Comparison of ENCODE assay signal across 11 cellular contexts in genomic region chr18:7626922-7627440, GRCh38. TPM values are rescaled to one million over a fixed set of nuclear protein-coding genes. Genes with fewer than 3 reads are reported as not detected.
A peak's percentile ranks its signal among the peaks of the same experiment; 100 is the strongest.
DNase-seq lines count a peak whose midpoint lies in the region; ATAC-seq and TF ChIP-seq lines count a peak whose summit lies in the region.
"Had no signal": no experiment of that assay in that cellular context is flagged by ENCODE, and none has a peak within 500 bp of the region (broad histone marks: within the 10 kb centered on the region; RNA-seq: fewer than 3 reads in every experiment).

No MANE protein-coding gene starts in this region.

- no peak overlapping the region for H2AK5ac ChIP-seq in trophoblast cell (ENCODE audit: low read length)

- TF ChIP-seq CTCF in GM13976 (IDR thresholded peaks at IDR 0.05; ENCODE audit: borderline replicate concordance, control extremely low read depth, extremely low read depth, insufficient read depth, missing control alignments), result no peak

- H3K27me3 Mint-ChIP-seq in naive thymus-derived CD4-positive, alpha-beta T cell, result peaks cover 0 to 6% (median 0%) of the 10 kb centered on the region in 5 donors
- H3K27me3 Mint-ChIP-seq: memory B cell had no signal

- H3K18ac ChIP-seq in trophoblast cell (ENCODE audit: low read length), result peak overlapping the region; percentile 4

- H3K27me3 ChIP-seq in trophoblast cell (ENCODE audit: insufficient read depth, low read length), result no peaks in the 10 kb centered on the region
- no peaks in the 10 kb centered on the region for H3K27me3 ChIP-seq in naive thymus-derived CD4-positive, alpha-beta T cell (ENCODE audit: control insufficient read depth in 2 of 2, insufficient read depth in 2 of 2, low read length in 2 of 2)

- POLR2A ChIA-PET in naive thymus-derived CD4-positive, alpha-beta T cell (lab: Charles Lee), result no interaction called here

- H3K4me1 ChIP-seq in trophoblast cell (ENCODE audit: control insufficient read depth in 1 of 2, insufficient read depth in 2 of 2, low read length in 2 of 2), result peaks cover 5 to 15% of the 10 kb centered on the region in 2 experiments
- no peaks in the 10 kb centered on the region for H3K4me1 ChIP-seq in naive thymus-derived CD4-positive, alpha-beta T cell (ENCODE audit: control insufficient read depth in 2 of 2, insufficient read depth in 2 of 2, low read length in 2 of 2)

- H3K4me3 ChIP-seq in trophoblast cell (ENCODE audit: low read depth, low read length), result no peak overlapping the region
- no peak overlapping the region for H3K4me3 ChIP-seq in naive thymus-derived CD4-positive, alpha-beta T cell (ENCODE audit: low read length)
- H3K4me3 ChIP-seq: coronary artery, thoracic aorta had no signal

- no peak for ATAC-seq in naive thymus-derived CD4-positive, alpha-beta T cell

- no peak overlapping the region for H4K91ac ChIP-seq in trophoblast cell (ENCODE audit: low read depth, low read length)

- H3K4me1 Mint-ChIP-seq in naive thymus-derived CD4-positive, alpha-beta T cell, result no peaks in the 10 kb centered on the region
- H3K4me1 Mint-ChIP-seq: memory B cell had no signal

- no peak overlapping the region for H3K4me2 ChIP-seq in trophoblast cell (ENCODE audit: low read length)

- H4K12ac ChIP-seq in trophoblast cell (ENCODE audit: low read depth, low read length), result no peak overlapping the region

- H4K8ac ChIP-seq in trophoblast cell (ENCODE audit: low read depth, low read length), result no peak overlapping the region

- H3K36me3 Mint-ChIP-seq in naive thymus-derived CD4-positive, alpha-beta T cell, result no peaks in the 10 kb centered on the region
- H3K36me3 Mint-ChIP-seq: memory B cell had no signal

- peaks cover 3% of the 10 kb centered on the region for H3K79me1 ChIP-seq in trophoblast cell (ENCODE audit: low read length)

- H3K27ac Mint-ChIP-seq in naive thymus-derived CD4-positive, alpha-beta T cell, result no peak overlapping the region
- H3K27ac Mint-ChIP-seq: memory B cell had no signal

- H3K23ac ChIP-seq in trophoblast cell (ENCODE audit: low read length), result no peak overlapping the region

- CTCF ChIA-PET in naive thymus-derived CD4-positive, alpha-beta T cell (lab: Charles Lee), result no interaction called here

- no peak overlapping the region for H3K4ac ChIP-seq in trophoblast cell (ENCODE audit: low read depth, low read length)

- no peak overlapping the region for H2AFZ ChIP-seq in trophoblast cell (ENCODE audit: insufficient read depth, low read length, poor library complexity)

- in situ Hi-C loops in GM13976 (cut with MboI; ENCODE audit: low sequenced_read_pairs, unreplicated experiment), result no loop called here

- no peaks in the 10 kb centered on the region for H3K9me3 ChIP-seq in trophoblast cell (ENCODE audit: insufficient read depth, low read depth, low read length)
- no peaks in the 10 kb centered on the region for H3K9me3 ChIP-seq in naive thymus-derived CD4-positive, alpha-beta T cell (ENCODE audit: control insufficient read depth in 2 of 3, low read length in 3 of 3)
- H3K9me3 ChIP-seq: thoracic aorta had no signal

- H3K4me3 Mint-ChIP-seq in naive thymus-derived CD4-positive, alpha-beta T cell, result no peak overlapping the region
- H3K4me3 Mint-ChIP-seq: memory B cell had no signal

- H2BK5ac ChIP-seq in trophoblast cell (ENCODE audit: low read depth, low read length, poor library complexity), result peak overlapping the region; percentile 23

- peak; percentile 94 for DNase-seq in EL
- peak; percentile 26 to 57 for DNase-seq in SW 1271 (lab: John Stamatoyannopoulos, UW)
- peak; percentile 20 for DNase-seq in fibroblast of the conjunctiva (ENCODE audit: low read depth)
- DNase-seq in trophoblast cell, result peak; percentile 75 to 92
- DNase-seq in GM13976 (ENCODE audit: low spot score), result no peak
- DNase-seq in anterior cingulate cortex (lab: John Stamatoyannopoulos, UW), result no peak
- no peak for DNase-seq in naive thymus-derived CD4-positive, alpha-beta T cell
- DNase-seq in OCI-M2 (lab: John Stamatoyannopoulos, UW; ENCODE audit: unreplicated experiment), result no peak

- H3K14ac ChIP-seq in trophoblast cell (ENCODE audit: low read length), result no peak overlapping the region

- peaks cover 0 to 8% (median 0%) of the 10 kb centered on the region in 11 donors for H3K9me3 Mint-ChIP-seq in naive thymus-derived CD4-positive, alpha-beta T cell
- H3K9me3 Mint-ChIP-seq: memory B cell had no signal

- H3K27ac ChIP-seq in trophoblast cell (ENCODE audit: low read depth, low read length), result peak overlapping the region; percentile 7
- no peak overlapping the region for H3K27ac ChIP-seq in naive thymus-derived CD4-positive, alpha-beta T cell (ENCODE audit: low read depth, low read length)
- H3K27ac ChIP-seq: thoracic aorta had no signal

- H2BK120ac ChIP-seq in trophoblast cell (ENCODE audit: insufficient read depth, low read length, poor library complexity), result no peak overlapping the region

- intact Hi-C loops in naive thymus-derived CD4-positive, alpha-beta T cell (cut with micrococcal nuclease), result no loop called here

- H3K79me2 ChIP-seq in trophoblast cell (ENCODE audit: control insufficient read depth, insufficient read depth, low read length, poor library complexity), result peaks cover 4% of the 10 kb centered on the region

- H3K36me3 ChIP-seq in trophoblast cell (ENCODE audit: control insufficient read depth in 1 of 2, insufficient read depth in 2 of 2, low read length in 2 of 2), result no peaks in the 10 kb centered on the region
- H3K36me3 ChIP-seq in naive thymus-derived CD4-positive, alpha-beta T cell (ENCODE audit: control insufficient read depth in 2 of 3, insufficient read depth in 3 of 3, low read length in 3 of 3), result no peaks in the 10 kb centered on the region
- H3K36me3 ChIP-seq: thoracic aorta had no signal

- H2BK12ac ChIP-seq in trophoblast cell (ENCODE audit: low read length), result peak overlapping the region; percentile 6

- WGBS in trophoblast cell (ENCODE audit: extremely low coverage, insufficient coverage, insufficient read length), result no CpG with 5 or more reads among the region's 5 CpGs

- H3K9ac ChIP-seq in trophoblast cell (ENCODE audit: low read length), result no peak overlapping the region

RNA-seq across cellular contexts. Expression of gene PTPRM, which starts 59.9 kb away (rescaled TPM):
- polyA plus RNA-seq in trophoblast cell (2013), result 73.1 and 78.5 TPM in 2 replicates
- 10 to 100 TPM in 1 of 5 experiments, 1 to 10 TPM in 4; 8.2 to 21.2 (median 8.5) TPM for total RNA-seq in naive thymus-derived CD4-positive, alpha-beta T cell
- polyA plus RNA-seq in naive thymus-derived CD4-positive, alpha-beta T cell, result 1 to 10 TPM; 3.8 to 4.4 TPM

Comparison
In these comparisons a context has a peak if more than half of its experiments do, and no peak if none do; other contexts are left out.
1. DNase-seq: peak in EL (single experiment), SW 1271 (2 of 2), fibroblast of the conjunctiva (single experiment) and trophoblast cell (2 of 2); none in GM13976 (single experiment), anterior cingulate cortex (0 of 58), naive thymus-derived CD4-positive, alpha-beta T cell (0 of 9) and OCI-M2 (single experiment).